In genomic region chr17:20095366-20096080, GRCh38 we compare ENCODE assay signal across 8 cellular contexts.
A peak's percentile ranks its signal among the peaks of the same experiment; 100 is the strongest.
DNase-seq lines count a peak whose midpoint lies in the region; FAIRE-seq and TF ChIP-seq lines count a peak whose summit lies in the region.

No MANE protein-coding gene starts in this region.

- H3K27ac ChIP-seq in mammary epithelial cell (ENCODE audit: insufficient read depth, low read depth, low read length) (no peak overlapping the region), keratinocyte (ENCODE audit: control insufficient read depth, insufficient read depth, low read length) (no peak overlapping the region), thymus (ENCODE audit: low read depth) (peak overlapping the region; percentile 3), spleen (peak overlapping the region in 1 of 8 donors; percentile 36)

- FAIRE-seq in keratinocyte (lab: Jason Lieb, UNC) = no peak

- TF ChIP-seq CTCF in Loucy (conservative IDR thresholded peaks at IDR 0.05; ENCODE audit: low read length) = peak; percentile 63
- peak; percentile 8 to 60 for TF ChIP-seq CTCF in mammary epithelial cell (conservative IDR thresholded peaks at IDR 0.05 in 1 of 2, IDR thresholded peaks at IDR 0.05 in 1 of 2; ENCODE audit: extremely low read depth in 1 of 2, insufficient read depth in 1 of 2, low read depth in 1 of 2, low read length in 2 of 2)
- TF ChIP-seq CTCF in keratinocyte (optimal IDR thresholded peaks at IDR 0.05 in 1 of 3, IDR thresholded peaks at IDR 0.05 in 1 of 3, conservative IDR thresholded peaks at IDR 0.05 in 1 of 3; ENCODE audit: extremely low read depth in 1 of 3, insufficient read depth in 2 of 3, low read length in 3 of 3) = peak in 2 of 3 experiments; percentile 7 to 62
- TF ChIP-seq CTCF in spleen (IDR thresholded peaks at IDR 0.05 in 8 of 11, conservative IDR thresholded peaks at IDR 0.05 in 3 of 11) = peak in 2 of 11 experiments; percentile 19 to 34

- in situ Hi-C loops in ACHN (cut with HindIII; ENCODE audit: low pct_ligation_motif_present, low pct_unique_long_range_greater_than_20kb, low sequenced_read_pairs) (no loop called here), mammary epithelial cell (cut with MboI; ENCODE audit: low sequenced_read_pairs in 2 of 2) (no loop called here)

- peaks cover 38% of the 10 kb centered on the region; the same call in 1 of the 2 replicates for H3K79me2 ChIP-seq in Loucy (ENCODE audit: insufficient read depth, low read length)
- no peaks in the 10 kb centered on the region for H3K79me2 ChIP-seq in mammary epithelial cell (ENCODE audit: insufficient read depth, low read length)
- no peaks in the 10 kb centered on the region for H3K79me2 ChIP-seq in keratinocyte (ENCODE audit: control insufficient read depth, insufficient read depth, low read length)

- no peaks in the 10 kb centered on the region for H3K9me2 ChIP-seq in Loucy (replicated peaks; ENCODE audit: low read depth, low read length)

- BruUV-seq in mammary epithelial cell (replicated peaks; lab: Mats Ljungman, UMichigan) = no TSS peak

- H3K36me3 ChIP-seq in Loucy (ENCODE audit: insufficient read depth, low read length) (peaks cover 20% of the 10 kb centered on the region; the same call in 1 of the 2 replicates), mammary epithelial cell (ENCODE audit: insufficient read depth, low read length) (no peaks in the 10 kb centered on the region), keratinocyte (ENCODE audit: control insufficient read depth in 2 of 2, extremely low read depth in 1 of 2, insufficient read depth in 2 of 2, low read length in 2 of 2) (no peaks in the 10 kb centered on the region), thymus (ENCODE audit: control insufficient read depth, insufficient read depth) (no peaks in the 10 kb centered on the region), spleen (peaks cover 0 to 18% (median 0%) of the 10 kb centered on the region in 6 donors)

- no peaks in the 10 kb centered on the region for H3F3A ChIP-seq in Loucy (ENCODE audit: low read depth)

- H3K27me3 ChIP-seq in Loucy (ENCODE audit: insufficient read depth, low read length, poor library complexity, severe bottlenecking) (no peaks in the 10 kb centered on the region), mammary epithelial cell (ENCODE audit: insufficient read depth, low read length) (no peaks in the 10 kb centered on the region), keratinocyte (ENCODE audit: control insufficient read depth, extremely low read depth, insufficient read depth, low read length) (peaks cover 8% of the 10 kb centered on the region), thymus (ENCODE audit: control insufficient read depth, insufficient read depth) (no peaks in the 10 kb centered on the region), spleen (replicated peaks in 1 of 7) (no peaks in the 10 kb centered on the region)

- 41% methylated on average over 10 of the region's 18 CpGs for WGBS in mammary epithelial cell (ENCODE audit: low coverage, missing lambda C conversion rate)
- WGBS in thymus = 86% methylated on average over 18 of the region's 18 CpGs
- 47 to 74% (median 64%) methylated on average over 15 to 18 of the region's 18 CpGs for WGBS in spleen, 5 donors

- no peaks in the 10 kb centered on the region for H3K9me1 ChIP-seq in keratinocyte (ENCODE audit: control insufficient read depth, extremely low read depth, insufficient read depth, low read length)

- intact Hi-C loops in mammary epithelial cell (cut with micrococcal nuclease) (loop anchor here (1.0 kb wide), 1 partner anchor 85 kb away; no protein-coding TSS in a partner anchor), spleen (cut with DNase I; ENCODE audit: low total_unique reads) (no loop called here)

- H4K20me1 ChIP-seq in Loucy (ENCODE audit: insufficient read depth, low read length, poor library complexity, severe bottlenecking) (no peaks in the 10 kb centered on the region), mammary epithelial cell (ENCODE audit: insufficient read depth, low read length) (no peaks in the 10 kb centered on the region), keratinocyte (ENCODE audit: control insufficient read depth, extremely low read depth, insufficient read depth, low read length) (no peaks in the 10 kb centered on the region)

- peak overlapping the region; percentile 60 for H3K9ac ChIP-seq in Loucy (ENCODE audit: low read depth, low read length, poor library complexity, severe bottlenecking)
- H3K9ac ChIP-seq in mammary epithelial cell (ENCODE audit: insufficient read depth, low read length) = no peak overlapping the region
- no peak overlapping the region for H3K9ac ChIP-seq in keratinocyte (ENCODE audit: control insufficient read depth, extremely low read depth, insufficient read depth, low read length)

- DNase-seq in ACHN = peak; percentile 60
- peak; percentile 36 for DNase-seq in mammary epithelial cell
- DNase-seq in keratinocyte (ENCODE audit: low read depth, low spot score) = no peak
- DNase-seq in stimulated activated CD4-positive, alpha-beta T cell treated with anti-CD3 and anti-CD28 coated beads, Interleukin-4, amount 100 ng/mL, for 1 hour = no peak
- no peak for DNase-seq in HCEC 1CT
- DNase-seq in spleen = no peak

- dilution Hi-C loops in mammary epithelial cell (cut with HindIII; ENCODE audit: low sequenced_read_pairs) = no loop called here
- dilution Hi-C loops in keratinocyte (cut with MboI; ENCODE audit: extremely low pct_ligation_motif_present, low sequenced_read_pairs) = no loop called here

- H3K4me2 ChIP-seq in Loucy (ENCODE audit: low read depth, low read length, poor library complexity, severe bottlenecking) (peak overlapping the region; percentile 41), mammary epithelial cell (ENCODE audit: insufficient read depth, low read depth, low read length) (peak overlapping the region; percentile 43), keratinocyte (ENCODE audit: control insufficient read depth, extremely low read depth, insufficient read depth, low read depth, low read length) (no peak overlapping the region)

- peak overlapping the region; percentile 52 for H3K4me3 ChIP-seq in Loucy (ENCODE audit: low read length, poor library complexity, severe bottlenecking)
- H3K4me3 ChIP-seq in mammary epithelial cell (replicated peaks in 1 of 3; ENCODE audit: insufficient read depth in 1 of 3, low read depth in 2 of 3, low read length in 3 of 3) = no peak overlapping the region
- no peak overlapping the region for H3K4me3 ChIP-seq in keratinocyte (ENCODE audit: control insufficient read depth in 2 of 3, extremely low read depth in 1 of 3, insufficient read depth in 2 of 3, low read depth in 1 of 3, low read length in 3 of 3)
- no peak overlapping the region for H3K4me3 ChIP-seq in thymus (ENCODE audit: low read length)
- H3K4me3 ChIP-seq in spleen = no peak overlapping the region

- H3K9me3 ChIP-seq in Loucy (ENCODE audit: insufficient read depth, low read depth, low read length) (no peaks in the 10 kb centered on the region), mammary epithelial cell (replicated peaks; ENCODE audit: insufficient read depth, low read length) (no peaks in the 10 kb centered on the region), keratinocyte (ENCODE audit: control insufficient read depth, low read depth, low read length) (no peaks in the 10 kb centered on the region), thymus (ENCODE audit: control insufficient read depth) (no peaks in the 10 kb centered on the region), spleen (no peaks in the 10 kb centered on the region)

- CTCF ChIA-PET in mammary epithelial cell (lab: Charles Lee; ENCODE audit: low non-redundant PET) = interaction anchor here (0.6 kb wide), 2 partner anchors 103 to 1456 kb away, joined by 3 to 4 read pairs; no protein-coding TSS in a partner anchor

- peak overlapping the region; percentile 35 for H2AFZ ChIP-seq in Loucy (ENCODE audit: low read length)
- peak overlapping the region; percentile 34 for H2AFZ ChIP-seq in mammary epithelial cell (ENCODE audit: low read depth, low read length)
- no peak overlapping the region for H2AFZ ChIP-seq in keratinocyte (ENCODE audit: control insufficient read depth, low read length)

- TF ChIP-seq POLR2A in spleen (IDR thresholded peaks at IDR 0.05) = no peak

- H3K4me1 ChIP-seq in Loucy (ENCODE audit: insufficient read depth, low read length, poor library complexity, severe bottlenecking) = peaks cover 28% of the 10 kb centered on the region
- H3K4me1 ChIP-seq in mammary epithelial cell (ENCODE audit: insufficient read depth, low read length) = peaks cover 9% of the 10 kb centered on the region
- no peaks in the 10 kb centered on the region for H3K4me1 ChIP-seq in keratinocyte (ENCODE audit: control insufficient read depth, extremely low read depth, insufficient read depth, low read length)
- H3K4me1 ChIP-seq in thymus (ENCODE audit: control insufficient read depth, insufficient read depth, low read length) = no peaks in the 10 kb centered on the region
- peaks cover 0 to 9% (median 0%) of the 10 kb centered on the region in 6 donors for H3K4me1 ChIP-seq in spleen

Comparison
In these comparisons a context has a peak if more than half of its experiments do, and no peak if none do; other contexts are left out.
1. DNase-seq: peak in ACHN (single experiment) and mammary epithelial cell (single experiment); none in keratinocyte (single experiment), stimulated activated CD4-positive, alpha-beta T cell treated with anti-CD3 and anti-CD28 coated beads, Interleukin-4, amount 100 ng/mL, for 1 hour (single experiment), HCEC 1CT (single experiment) and spleen (single experiment).